10 cellular contexts compared by ENCODE assay signal in the genomic region with DNA sequence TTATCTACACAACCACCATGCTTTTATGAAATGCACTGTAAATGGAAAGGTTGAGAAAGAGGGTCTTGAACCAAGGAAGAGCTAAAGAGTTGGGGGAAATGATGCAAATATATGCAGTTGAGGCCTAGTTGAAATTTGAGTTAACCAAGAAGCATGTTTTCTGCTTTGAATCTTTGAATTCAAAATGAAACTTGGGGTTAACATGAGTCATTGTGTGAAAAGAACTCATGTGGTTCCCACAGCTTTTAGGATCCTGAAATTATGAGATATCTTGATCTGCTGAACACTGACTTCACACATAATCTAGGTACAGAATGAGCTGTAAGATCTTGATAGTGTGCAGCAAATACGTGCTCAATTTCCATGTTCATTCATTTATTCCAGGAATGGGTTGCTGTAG.
DNase-seq lines count a peak whose midpoint lies in the region; ATAC-seq, FAIRE-seq and TF ChIP-seq lines count a peak whose summit lies in the region.
"Had no signal": no experiment of that assay in that cellular context is flagged by ENCODE, and none has a peak within 500 bp of the region (broad histone marks: within the 10 kb centered on the region; RNA-seq: fewer than 3 reads in every experiment).

No MANE protein-coding gene starts in this region.

- H3K4me3 ChIP-seq in K562 (no peak overlapping the region), foreskin fibroblast (ENCODE audit: low read depth in 1 of 2, low read length in 2 of 2) (no peak overlapping the region), lower leg skin (ENCODE audit: low read depth, poor library complexity, severe bottlenecking) (no peak overlapping the region)
- H3K4me3 ChIP-seq: thyroid gland had no signal

- H3K9me3 ChIP-seq in K562 (replicated peaks; ENCODE audit: control insufficient read depth, insufficient read depth, low read depth, low read length), result no peaks in the 10 kb centered on the region
- H3K9me3 ChIP-seq: thyroid gland had no signal

- ATAC-seq in GM18907 (IDR thresholded peaks at IDR 0.05; ENCODE audit: unreplicated experiment) (peak; percentile 96), GM21528 (IDR thresholded peaks at IDR 0.05; ENCODE audit: low FRiP score, unreplicated experiment) (peak; percentile 94), HG03280 (IDR thresholded peaks at IDR 0.05; ENCODE audit: unreplicated experiment) (peak; percentile 86), K562 (no peak)

- intact Hi-C loops in K562 (cut with micrococcal nuclease), result no loop called here
- intact Hi-C loops in lower leg skin (cut with DNase I; ENCODE audit: low total_unique reads), result no loop called here

- H3K36me3 ChIP-seq in K562 (ENCODE audit: control insufficient read depth, insufficient read depth, low read length), result peaks cover 9% of the 10 kb centered on the region; the same call in 1 of the 3 replicates
- H3K36me3 ChIP-seq: thyroid gland had no signal

- FAIRE-seq in K562 (lab: Jason Lieb, UNC), result no peak

- in situ Hi-C loops in K562 (cut with MboI), result no loop called here

- peaks cover 8 to 21% of the 10 kb centered on the region in 2 experiments; a peak in 4 of 5 replicates for H3K4me1 ChIP-seq in K562 (replicated peaks in 1 of 2; ENCODE audit: control insufficient read depth in 2 of 2, insufficient read depth in 2 of 2, low read length in 2 of 2)
- H3K4me1 ChIP-seq: thyroid gland had no signal

- no peak for TF ChIP-seq CTCF in K562 (IDR thresholded peaks at IDR 0.05 in 2 of 3, conservative IDR thresholded peaks at IDR 0.05 in 1 of 3; ENCODE audit: insufficient read depth in 2 of 3, low read depth in 1 of 3, low read length in 3 of 3)
- TF ChIP-seq CTCF in foreskin fibroblast (IDR thresholded peaks at IDR 0.05; ENCODE audit: low read depth, low read length), result no peak
- no peak for TF ChIP-seq CTCF in lower leg skin (IDR thresholded peaks at IDR 0.05)

- DNase-seq in K562 (ENCODE audit: extremely low read depth in 1 of 4, low spot score in 3 of 4) (no peak), foreskin fibroblast (no peak), lower leg skin (ENCODE audit: low spot score in 2 of 2) (no peak), cerebellar nuclear complex (lab: John Stamatoyannopoulos, UW) (no peak)
- DNase-seq: activated effector memory CD4-positive, alpha-beta T cell treated with Interleukin-2 at 50 U/mL for 16 hours; KBM-7; thyroid gland had no signal

- no peak for TF ChIP-seq RAD21 in K562 (CRISPR knock-in tag; conservative IDR thresholded peaks at IDR 0.05 in 1 of 2, IDR thresholded peaks at IDR 0.05 in 1 of 2)

- CTCF ChIA-PET in K562 (lab: Yijun Ruan, JAX; ENCODE audit: low intra/inter-chr PET ratio), result no interaction called here

- H3K9ac ChIP-seq in K562 (ENCODE audit: insufficient read depth in 1 of 2, low read depth in 2 of 2, low read length in 2 of 2), result no peak overlapping the region

- TF ChIP-seq POLR2A in K562 (conservative IDR thresholded peaks at IDR 0.05), result no peak
- no peak for TF ChIP-seq POLR2A in lower leg skin (IDR thresholded peaks at IDR 0.05)

- H3K4me2 ChIP-seq in K562 (ENCODE audit: insufficient read depth, low read length), result no peak overlapping the region

- 10% methylated on average over 1 of the region's 1 CpG for WGBS in K562 (ENCODE audit: insufficient coverage, low coverage, missing lambda C conversion rate)
- 75 to 85% methylated on average over 1 of the region's 1 CpG for WGBS in lower leg skin, 2 donors

- peaks cover 32% of the 10 kb centered on the region for H3K79me2 ChIP-seq in K562 (ENCODE audit: control insufficient read depth, insufficient read depth, low read length)

- no TSS peak for BruUV-seq in K562 (replicated peaks; lab: Mats Ljungman, UMichigan)

- H4K20me1 ChIP-seq in K562 (replicated peaks; ENCODE audit: control insufficient read depth, insufficient read depth, low read length), result no peaks in the 10 kb centered on the region

- 0 out of 2 replicates have a peak overlapping the region, but pooled peaks have one; percentile 13 for H2AFZ ChIP-seq in K562 (ENCODE audit: low read depth, low read length)

- no peaks in the 10 kb centered on the region for H3K27me3 ChIP-seq in K562 (ENCODE audit: control insufficient read depth in 2 of 2, insufficient read depth in 2 of 2, low read length in 2 of 2)
- H3K27me3 ChIP-seq: thyroid gland had no signal

- TF ChIP-seq EP300 in K562 (IDR thresholded peaks at IDR 0.05; ENCODE audit: low read length), result no peak

- H3K27ac ChIP-seq in K562 (ENCODE audit: extremely low read depth, low read depth, low read length), result no peak overlapping the region
- H3K27ac ChIP-seq: thyroid gland had no signal

- H3K9me1 ChIP-seq in K562 (ENCODE audit: control insufficient read depth, insufficient read depth, low read length), result no peaks in the 10 kb centered on the region

- POLR2A ChIA-PET in K562 (lab: Yijun Ruan, JAX), result interaction anchor here (0.6 to 1.1 kb wide), 4 partner anchors 8 to 866 kb away, joined by 3 to 4 read pairs (median 4); no protein-coding TSS in a partner anchor

TF ChIP-seq in K562, 482 proteins besides CTCF, POLR2A, EP300 and RAD21 (continues in another document):
- TF ChIP-seq FOSL1 (tag; conservative IDR thresholded peaks at IDR 0.05) (peak; percentile 76), ZNF175 (CRISPR knock-in tag; IDR thresholded peaks at IDR 0.05; ENCODE audit: low read depth) (no peak), JUND (IDR thresholded peaks at IDR 0.05; ENCODE audit: borderline replicate concordance, low read depth, low read length) (0 out of 2 replicates have a peak, but pooled peaks have one; percentile 23), JUND (tag; IDR thresholded peaks at IDR 0.05; ENCODE audit: borderline replicate concordance, low read depth, low read length) (no peak; the same call in 1 of the 3 replicates), ZNF24 (IDR thresholded peaks at IDR 0.05) (0 out of 2 replicates have a peak, but pooled peaks have one; percentile 25), SP2 (IDR thresholded peaks at IDR 0.05; ENCODE audit: extremely low read depth, low read depth, low read length, poor library complexity, severe bottlenecking) (no peak), TOE1 (IDR thresholded peaks at IDR 0.05; ENCODE audit: borderline replicate concordance) (no peak), TOE1 (CRISPR knock-in tag; IDR thresholded peaks at IDR 0.05; ENCODE audit: borderline replicate concordance, low read depth) (no peak), ZFX (CRISPR knock-in tag; IDR thresholded peaks at IDR 0.05) (0 out of 2 replicates have a peak, but pooled peaks have one; percentile 25), ZC3H11A (IDR thresholded peaks at IDR 0.05; ENCODE audit: low read depth, low read length) (no peak)
- TF ChIP-seq, protein P1, sequence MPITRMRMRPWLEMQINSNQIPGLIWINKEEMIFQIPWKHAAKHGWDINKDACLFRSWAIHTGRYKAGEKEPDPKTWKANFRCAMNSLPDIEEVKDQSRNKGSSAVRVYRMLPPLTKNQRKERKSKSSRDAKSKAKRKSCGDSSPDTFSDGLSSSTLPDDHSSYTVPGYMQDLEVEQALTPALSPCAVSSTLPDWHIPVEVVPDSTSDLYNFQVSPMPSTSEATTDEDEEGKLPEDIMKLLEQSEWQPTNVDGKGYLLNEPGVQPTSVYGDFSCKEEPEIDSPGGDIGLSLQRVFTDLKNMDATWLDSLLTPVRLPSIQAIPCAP (CRISPR knock-in tag; IDR thresholded peaks at IDR 0.05; ENCODE audit: borderline replicate concordance), result no peak
- TF ChIP-seq, protein P2, sequence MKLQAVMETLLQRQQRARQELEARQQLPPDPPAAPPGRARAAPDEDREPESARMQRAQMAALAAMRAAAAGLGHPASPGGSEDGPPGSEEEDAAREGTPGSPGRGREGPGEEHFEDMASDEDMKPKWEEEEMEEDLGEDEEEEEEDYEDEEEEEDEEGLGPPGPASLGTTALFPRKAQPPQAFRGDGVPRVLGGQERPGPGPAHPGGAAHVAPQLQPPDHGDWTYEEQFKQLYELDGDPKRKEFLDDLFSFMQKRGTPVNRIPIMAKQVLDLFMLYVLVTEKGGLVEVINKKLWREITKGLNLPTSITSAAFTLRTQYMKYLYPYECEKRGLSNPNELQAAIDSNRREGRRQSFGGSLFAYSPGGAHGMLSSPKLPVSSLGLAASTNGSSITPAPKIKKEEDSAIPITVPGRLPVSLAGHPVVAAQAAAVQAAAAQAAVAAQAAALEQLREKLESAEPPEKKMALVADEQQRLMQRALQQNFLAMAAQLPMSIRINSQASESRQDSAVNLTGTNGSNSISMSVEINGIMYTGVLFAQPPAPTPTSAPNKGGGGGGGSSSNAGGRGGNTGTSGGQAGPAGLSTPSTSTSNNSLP (IDR thresholded peaks at IDR 0.05; ENCODE audit: borderline replicate concordance, low read depth, low read length), result no peak
- TF ChIP-seq, protein P3, sequence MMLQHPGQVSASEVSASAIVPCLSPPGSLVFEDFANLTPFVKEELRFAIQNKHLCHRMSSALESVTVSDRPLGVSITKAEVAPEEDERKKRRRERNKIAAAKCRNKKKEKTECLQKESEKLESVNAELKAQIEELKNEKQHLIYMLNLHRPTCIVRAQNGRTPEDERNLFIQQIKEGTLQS (IDR thresholded peaks at IDR 0.05), result peak; percentile 25; the same call in 1 of the 2 replicates
- TF ChIP-seq, protein P3 (CRISPR knock-in tag; conservative IDR thresholded peaks at IDR 0.05), result no peak
- TF ChIP-seq, protein P4, sequence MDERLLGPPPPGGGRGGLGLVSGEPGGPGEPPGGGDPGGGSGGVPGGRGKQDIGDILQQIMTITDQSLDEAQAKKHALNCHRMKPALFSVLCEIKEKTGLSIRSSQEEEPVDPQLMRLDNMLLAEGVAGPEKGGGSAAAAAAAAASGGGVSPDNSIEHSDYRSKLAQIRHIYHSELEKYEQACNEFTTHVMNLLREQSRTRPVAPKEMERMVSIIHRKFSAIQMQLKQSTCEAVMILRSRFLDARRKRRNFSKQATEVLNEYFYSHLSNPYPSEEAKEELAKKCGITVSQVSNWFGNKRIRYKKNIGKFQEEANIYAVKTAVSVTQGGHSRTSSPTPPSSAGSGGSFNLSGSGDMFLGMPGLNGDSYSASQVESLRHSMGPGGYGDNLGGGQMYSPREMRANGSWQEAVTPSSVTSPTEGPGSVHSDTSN (CRISPR knock-in tag; IDR thresholded peaks at IDR 0.05; ENCODE audit: low read depth), result no peak
- TF ChIP-seq, protein P4 (tag; conservative IDR thresholded peaks at IDR 0.05; ENCODE audit: low read depth), result no peak
